ENCODE assay signal across 8 cellular contexts in genomic region chr2:11583840-11584529, GRCh38. TPM values are rescaled to one million over a fixed set of nuclear protein-coding genes. Genes with fewer than 3 reads are reported as not detected.
DNase-seq lines count a peak whose midpoint lies in the region; ATAC-seq and TF ChIP-seq lines count a peak whose summit lies in the region.

No MANE protein-coding gene starts in this region.

- no peak overlapping the region for H3K27ac Mint-ChIP-seq in CD8-positive, alpha-beta T cell
- H3K27ac Mint-ChIP-seq in activated CD8-positive, alpha-beta memory T cell treated with anti-CD3 and anti-CD28 coated beads, Interleukin-2, amount 10 ng/mL, durations not matched to agents 7 days and 5 days: no peak overlapping the region
- H3K27ac Mint-ChIP-seq in naive thymus-derived CD8-positive, alpha-beta T cell: no peak overlapping the region
- H3K27ac Mint-ChIP-seq in stimulated activated memory B cell treated with anti-CD40 and anti-IgM and Interleukin-4, amounts not matched to agents 10 μg/mL and 1 μg/mL and 100 μg/mL, for 72 hours: no peak overlapping the region

- CTCF ChIA-PET in CD8-positive, alpha-beta T cell (lab: Charles Lee): interaction anchor here (0.5 to 5.6 kb wide), 14 partner anchors 9 to 751 kb away, joined by 3 to 78 read pairs (median 3); a partner anchor contains a TSS
- CTCF ChIA-PET in activated CD8-positive, alpha-beta memory T cell treated with anti-CD3 and anti-CD28 coated beads, Interleukin-2, amount 10 ng/mL, durations not matched to agents 7 days and 5 days (lab: Charles Lee): interaction anchor here (0.6 to 10.4 kb wide), 30 partner anchors 9 to 752 kb away, joined by 3 to 186 read pairs (median 4); partner anchors contain the start of genes E2F6, GREB1 and ROCK2

- H3K27ac ChIP-seq in CD8-positive, alpha-beta T cell (ENCODE audit: low read depth, low read length): no peak overlapping the region

- peak; percentile 53 for TF ChIP-seq CTCF in CD8-positive, alpha-beta T cell (IDR thresholded peaks at IDR 0.05)
- peak; percentile 97 for TF ChIP-seq CTCF in epithelial cell of proximal tubule (conservative IDR thresholded peaks at IDR 0.05; ENCODE audit: low read depth, low read length)

- no peak overlapping the region for H3K4me3 ChIP-seq in CD8-positive, alpha-beta T cell (ENCODE audit: low read depth, low read length)
- H3K4me3 ChIP-seq in epithelial cell of proximal tubule (ENCODE audit: low read depth, low read length): no peak overlapping the region

- H3K4me1 ChIP-seq in CD8-positive, alpha-beta T cell (ENCODE audit: insufficient read depth, low read length): no peaks in the 10 kb centered on the region

- H3K27me3 Mint-ChIP-seq in CD8-positive, alpha-beta T cell (ENCODE audit: low read depth): peaks cover 11% of the 10 kb centered on the region
- H3K27me3 Mint-ChIP-seq in activated CD8-positive, alpha-beta memory T cell treated with anti-CD3 and anti-CD28 coated beads, Interleukin-2, amount 10 ng/mL, durations not matched to agents 7 days and 5 days: peaks cover 6% of the 10 kb centered on the region
- H3K27me3 Mint-ChIP-seq in naive thymus-derived CD8-positive, alpha-beta T cell: peaks cover 0 to 24% (median 7%) of the 10 kb centered on the region in 5 donors
- H3K27me3 Mint-ChIP-seq in stimulated activated memory B cell treated with anti-CD40 and anti-IgM and Interleukin-4, amounts not matched to agents 10 μg/mL and 1 μg/mL and 100 μg/mL, for 72 hours: peaks cover 27% of the 10 kb centered on the region

- no peaks in the 10 kb centered on the region for H3K9me3 Mint-ChIP-seq in CD8-positive, alpha-beta T cell
- H3K9me3 Mint-ChIP-seq in activated CD8-positive, alpha-beta memory T cell treated with anti-CD3 and anti-CD28 coated beads, Interleukin-2, amount 10 ng/mL, durations not matched to agents 7 days and 5 days (ENCODE audit: low read depth): no peaks in the 10 kb centered on the region
- no peaks in the 10 kb centered on the region for H3K9me3 Mint-ChIP-seq in naive thymus-derived CD8-positive, alpha-beta T cell
- H3K9me3 Mint-ChIP-seq in stimulated activated memory B cell treated with anti-CD40 and anti-IgM and Interleukin-4, amounts not matched to agents 10 μg/mL and 1 μg/mL and 100 μg/mL, for 72 hours: no peaks in the 10 kb centered on the region

- ATAC-seq in CD8-positive, alpha-beta T cell: peak; percentile 94
- ATAC-seq in GM19372 (IDR thresholded peaks at IDR 0.05; ENCODE audit: low read depth, unreplicated experiment) (peak; percentile 62), HG03469 (IDR thresholded peaks at IDR 0.05; ENCODE audit: unreplicated experiment) (peak; percentile 77)
- peak; percentile 89 for ATAC-seq in activated CD8-positive, alpha-beta memory T cell treated with anti-CD3 and anti-CD28 coated beads, Interleukin-2, amount 10 ng/mL, durations not matched to agents 7 days and 5 days
- peak; percentile 66 to 87 for ATAC-seq in naive thymus-derived CD8-positive, alpha-beta T cell
- ATAC-seq in stimulated activated memory B cell treated with anti-CD40 and anti-IgM and Interleukin-4, amounts not matched to agents 10 μg/mL and 1 μg/mL and 100 μg/mL, for 72 hours: peak; percentile 85

- H3K4me1 Mint-ChIP-seq in CD8-positive, alpha-beta T cell (ENCODE audit: low read depth): peaks cover 3% of the 10 kb centered on the region
- H3K4me1 Mint-ChIP-seq in activated CD8-positive, alpha-beta memory T cell treated with anti-CD3 and anti-CD28 coated beads, Interleukin-2, amount 10 ng/mL, durations not matched to agents 7 days and 5 days: peaks cover 7% of the 10 kb centered on the region
- peaks cover 2 to 7% (median 4%) of the 10 kb centered on the region in 4 donors for H3K4me1 Mint-ChIP-seq in naive thymus-derived CD8-positive, alpha-beta T cell
- peaks cover 9% of the 10 kb centered on the region for H3K4me1 Mint-ChIP-seq in stimulated activated memory B cell treated with anti-CD40 and anti-IgM and Interleukin-4, amounts not matched to agents 10 μg/mL and 1 μg/mL and 100 μg/mL, for 72 hours

- H3K36me3 ChIP-seq in CD8-positive, alpha-beta T cell (ENCODE audit: insufficient read depth, low read length): no peaks in the 10 kb centered on the region

- no peaks in the 10 kb centered on the region for H3K27me3 ChIP-seq in CD8-positive, alpha-beta T cell (ENCODE audit: insufficient read depth, low read length)

- intact Hi-C loops in CD8-positive, alpha-beta T cell (cut with DNase I, micrococcal nuclease): loop anchor here (1.0 to 2.0 kb wide), 3 partner anchors 106 to 749 kb away; no protein-coding TSS in a partner anchor

- POLR2A ChIA-PET in CD8-positive, alpha-beta T cell (lab: Charles Lee): no interaction called here
- POLR2A ChIA-PET in naive thymus-derived CD8-positive, alpha-beta T cell (lab: Charles Lee): no interaction called here

- H3K4me3 Mint-ChIP-seq in CD8-positive, alpha-beta T cell: no peak overlapping the region
- H3K4me3 Mint-ChIP-seq in activated CD8-positive, alpha-beta memory T cell treated with anti-CD3 and anti-CD28 coated beads, Interleukin-2, amount 10 ng/mL, durations not matched to agents 7 days and 5 days: no peak overlapping the region
- no peak overlapping the region for H3K4me3 Mint-ChIP-seq in naive thymus-derived CD8-positive, alpha-beta T cell
- H3K4me3 Mint-ChIP-seq in stimulated activated memory B cell treated with anti-CD40 and anti-IgM and Interleukin-4, amounts not matched to agents 10 μg/mL and 1 μg/mL and 100 μg/mL, for 72 hours: no peak overlapping the region

- H3K9me3 ChIP-seq in CD8-positive, alpha-beta T cell (ENCODE audit: low read length): no peaks in the 10 kb centered on the region

- H3K36me3 Mint-ChIP-seq in CD8-positive, alpha-beta T cell: no peaks in the 10 kb centered on the region
- H3K36me3 Mint-ChIP-seq in activated CD8-positive, alpha-beta memory T cell treated with anti-CD3 and anti-CD28 coated beads, Interleukin-2, amount 10 ng/mL, durations not matched to agents 7 days and 5 days: no peaks in the 10 kb centered on the region
- H3K36me3 Mint-ChIP-seq in naive thymus-derived CD8-positive, alpha-beta T cell: no peaks in the 10 kb centered on the region
- H3K36me3 Mint-ChIP-seq in stimulated activated memory B cell treated with anti-CD40 and anti-IgM and Interleukin-4, amounts not matched to agents 10 μg/mL and 1 μg/mL and 100 μg/mL, for 72 hours: no peaks in the 10 kb centered on the region

- peak; percentile 16 to 61 (median 48) for DNase-seq in CD8-positive, alpha-beta T cell
- DNase-seq in NOMO-1 treated with dmso at 0.1 percent for 144 hours (lab: John Stamatoyannopoulos, UW; ENCODE audit: unreplicated experiment) (peak; percentile 70), epithelial cell of proximal tubule (ENCODE audit: low read depth) (peak; percentile 61)
- DNase-seq in activated CD8-positive, alpha-beta memory T cell treated with anti-CD3 and anti-CD28 coated beads, Interleukin-2, amount 10 ng/mL, durations not matched to agents 7 days and 5 days: peak; percentile 82
- peak; percentile 13 to 71 (median 34) for DNase-seq in naive thymus-derived CD8-positive, alpha-beta T cell

RNA-seq across cellular contexts. Expression of gene GREB1, which starts 50.1 kb away (rescaled TPM):
- total RNA-seq in CD8-positive, alpha-beta T cell: under 1 TPM; 0.25 to 0.57 TPM
- 1 to 10 TPM in 1 of 2 experiments, under 1 TPM in 1; 0.91 to 1.4 TPM for total RNA-seq in activated CD8-positive, alpha-beta memory T cell treated with anti-CD3 and anti-CD28 coated beads, Interleukin-2, amount 10 ng/mL, durations not matched to agents 7 days and 5 days
- total RNA-seq in epithelial cell of proximal tubule: 0.07 and 0.12 TPM in 2 replicates
- total RNA-seq in naive thymus-derived CD8-positive, alpha-beta T cell: 1 to 10 TPM; 1.1 TPM
- under 1 TPM; 0.05 to 0.41 (median 0.13) TPM for polyA plus RNA-seq in naive thymus-derived CD8-positive, alpha-beta T cell
